ENCODE assay signal across 10 cellular contexts in genomic region chr3:101852315-101852714, GRCh38. TPM values are rescaled to one million over a fixed set of nuclear protein-coding genes. Genes with fewer than 3 reads are reported as not detected.
A peak's percentile ranks its signal among the peaks of the same experiment; 100 is the strongest.
DNase-seq lines count a peak whose midpoint lies in the region; ATAC-seq, FAIRE-seq and TF ChIP-seq lines count a peak whose summit lies in the region.
"Had no signal": no experiment of that assay in that cellular context is flagged by ENCODE, and none has a peak within 500 bp of the region (broad histone marks: within the 10 kb centered on the region; RNA-seq: fewer than 3 reads in every experiment).

No MANE protein-coding gene starts in this region.

- CTCF ChIA-PET in activated CD4-positive, alpha-beta memory T cell treated with anti-CD3 and anti-CD28 coated beads, Interleukin-2, amount 10 ng/mL, durations not matched to agents 7 days and 5 days (lab: Charles Lee) = interaction anchor here (0.8 to 2.6 kb wide), 6 partner anchors 25 to 377 kb away, joined by 3 to 19 read pairs (median 4); no protein-coding TSS in a partner anchor
- CTCF ChIA-PET in A673 (lab: Charles Lee) = no interaction called here

- peaks cover 66% of the 10 kb centered on the region for H3K79me2 ChIP-seq in hepatocyte
- H3K79me2 ChIP-seq in smooth muscle cell (ENCODE audit: low read depth) = peaks cover 65% of the 10 kb centered on the region

- H3K9me3 Mint-ChIP-seq in activated CD4-positive, alpha-beta memory T cell treated with anti-CD3 and anti-CD28 coated beads, Interleukin-2, amount 10 ng/mL, durations not matched to agents 7 days and 5 days = no peaks in the 10 kb centered on the region

- H3K4me2 ChIP-seq in hepatocyte (peak overlapping the region; percentile 74), smooth muscle cell (peak overlapping the region; percentile 88)

- H4K20me1 ChIP-seq in hepatocyte (ENCODE audit: insufficient read depth, poor library complexity, severe bottlenecking) (peaks cover 49% of the 10 kb centered on the region), smooth muscle cell (ENCODE audit: low read depth) (peaks cover 79% of the 10 kb centered on the region)

- no peaks in the 10 kb centered on the region for H3K27me3 Mint-ChIP-seq in activated CD4-positive, alpha-beta memory T cell treated with anti-CD3 and anti-CD28 coated beads, Interleukin-2, amount 10 ng/mL, durations not matched to agents 7 days and 5 days

- peak overlapping the region; percentile 100 for H3K27ac Mint-ChIP-seq in activated CD4-positive, alpha-beta memory T cell treated with anti-CD3 and anti-CD28 coated beads, Interleukin-2, amount 10 ng/mL, durations not matched to agents 7 days and 5 days

- peak overlapping the region; percentile 99 for H3K9ac ChIP-seq in smooth muscle cell (ENCODE audit: low read depth)

- BruUV-seq in A673 (replicated peaks; lab: Mats Ljungman, UMichigan) = no TSS peak

- no peak for DNase-seq in GM18507 (ENCODE audit: extremely low spot score, insufficient read length, low read depth)
- no peak for DNase-seq in activated CD4-positive, alpha-beta memory T cell treated with anti-CD3 and anti-CD28 coated beads, Interleukin-2, amount 10 ng/mL, durations not matched to agents 7 days and 5 days
- DNase-seq in hepatocyte (ENCODE audit: low spot score) = no peak
- DNase-seq in smooth muscle cell (lab: John Stamatoyannopoulos, UW; ENCODE audit: unreplicated experiment) = no peak
- no peak for DNase-seq in posterior vena cava (ENCODE audit: low spot score)
- no peak for DNase-seq in A673 (ENCODE audit: low spot score)
- DNase-seq: kidney glomerular epithelial cell, NCI-H1048 had no signal

- H2AFZ ChIP-seq in hepatocyte (no peak overlapping the region), smooth muscle cell (ENCODE audit: low read depth) (no peak overlapping the region)

- FAIRE-seq in GM18507 (lab: Jason Lieb, UNC) = peak; percentile 18

- peak overlapping the region; percentile 98 for H3K4me3 Mint-ChIP-seq in activated CD4-positive, alpha-beta memory T cell treated with anti-CD3 and anti-CD28 coated beads, Interleukin-2, amount 10 ng/mL, durations not matched to agents 7 days and 5 days

- peaks cover 67% of the 10 kb centered on the region for H3F3A ChIP-seq in smooth muscle cell (ENCODE audit: low read depth)

- ATAC-seq in HG03039 (IDR thresholded peaks at IDR 0.05; ENCODE audit: unreplicated experiment) = no peak
- no peak for ATAC-seq in GM19324 (IDR thresholded peaks at IDR 0.05; ENCODE audit: low FRiP score, unreplicated experiment)

- no peaks in the 10 kb centered on the region for H3K27me3 ChIP-seq in hepatocyte
- H3K27me3 ChIP-seq in smooth muscle cell (ENCODE audit: low read depth) = no peaks in the 10 kb centered on the region
- H3K27me3 ChIP-seq in A673 (replicated peaks; ENCODE audit: insufficient read depth, low read depth, low read length, poor library complexity) = no peaks in the 10 kb centered on the region

- H3K4me1 ChIP-seq in hepatocyte (ENCODE audit: insufficient read depth) (peaks cover 20% of the 10 kb centered on the region), smooth muscle cell (ENCODE audit: low read depth) (peaks cover 14% of the 10 kb centered on the region), A673 (ENCODE audit: insufficient read depth, low read length, poor library complexity, severe bottlenecking) (peaks cover 18% of the 10 kb centered on the region)

- TF ChIP-seq CTCF in hepatocyte (IDR thresholded peaks at IDR 0.05; ENCODE audit: poor library complexity) (no peak), smooth muscle cell (IDR thresholded peaks at IDR 0.05; ENCODE audit: borderline replicate concordance, insufficient read depth, poor library complexity, severe bottlenecking) (no peak), A673 (conservative IDR thresholded peaks at IDR 0.05; ENCODE audit: low read depth, low read length) (no peak)

- H3K9me3 ChIP-seq in hepatocyte (ENCODE audit: low read depth) = no peaks in the 10 kb centered on the region
- H3K9me3 ChIP-seq in smooth muscle cell (replicated peaks; ENCODE audit: low read depth) = no peaks in the 10 kb centered on the region
- H3K9me3 ChIP-seq in A673 (ENCODE audit: low read depth, low read length, poor library complexity, severe bottlenecking) = no peaks in the 10 kb centered on the region

- POLR2A ChIA-PET in activated CD4-positive, alpha-beta memory T cell treated with anti-CD3 and anti-CD28 coated beads, Interleukin-2, amount 10 ng/mL, durations not matched to agents 7 days and 5 days (lab: Charles Lee) = interaction anchor here (0.9 to 13.1 kb wide), 16 partner anchors 10 to 377 kb away, joined by 3 to 374 read pairs (median 8); partner anchors contain the start of genes CEP97 and NXPE3
- POLR2A ChIA-PET in A673 (lab: Charles Lee; ENCODE audit: low non-redundant PET) = no interaction called here

- intact Hi-C loops in posterior vena cava (cut with DNase I) = loop anchor here in 1 of 2 donors (10.0 kb wide), 1 partner anchor 232 kb away; no protein-coding TSS in a partner anchor
- intact Hi-C loops in A673 (cut with micrococcal nuclease; ENCODE audit: unreplicated experiment) = no loop called here

- peak overlapping the region; percentile 99 for H3K27ac ChIP-seq in hepatocyte
- H3K27ac ChIP-seq in smooth muscle cell (ENCODE audit: low read depth) = peak overlapping the region; percentile 90
- H3K27ac ChIP-seq in A673 (ENCODE audit: low read depth, low read length, poor library complexity, severe bottlenecking) = no peak overlapping the region

- H3K36me3 ChIP-seq in hepatocyte (replicated peaks; ENCODE audit: insufficient read depth, low read depth) = peaks cover 9% of the 10 kb centered on the region
- H3K36me3 ChIP-seq in smooth muscle cell (ENCODE audit: low read depth) = peaks cover 43% of the 10 kb centered on the region
- peaks cover 53% of the 10 kb centered on the region for H3K36me3 ChIP-seq in A673 (ENCODE audit: insufficient read depth, low read length, poor library complexity, severe bottlenecking)

- WGBS in hepatocyte (ENCODE audit: low lambda C conversion rate, missing lambda C conversion rate) = 67% methylated on average over 2 of the region's 2 CpGs
- 93% methylated on average over 2 of the region's 2 CpGs for whole genome bisulfite sequencing in smooth muscle cell (ENCODE audit: low lambda C conversion rate)

- H3K4me3 ChIP-seq in hepatocyte (peak overlapping the region; percentile 51), smooth muscle cell (peak overlapping the region; percentile 96), A673 (ENCODE audit: low read depth, low read length, poor library complexity, severe bottlenecking) (no peak overlapping the region)

- peaks cover 76% of the 10 kb centered on the region for H3K36me3 Mint-ChIP-seq in activated CD4-positive, alpha-beta memory T cell treated with anti-CD3 and anti-CD28 coated beads, Interleukin-2, amount 10 ng/mL, durations not matched to agents 7 days and 5 days (ENCODE audit: low read depth)

- H3K4me1 Mint-ChIP-seq in activated CD4-positive, alpha-beta memory T cell treated with anti-CD3 and anti-CD28 coated beads, Interleukin-2, amount 10 ng/mL, durations not matched to agents 7 days and 5 days = peaks cover 68% of the 10 kb centered on the region

- no peaks in the 10 kb centered on the region for H3K9me2 ChIP-seq in hepatocyte (replicated peaks; ENCODE audit: insufficient read depth)

RNA-seq across cellular contexts. Expression of gene NFKBIZ, which starts 3.0 kb away (rescaled TPM):
- total RNA-seq in activated CD4-positive, alpha-beta memory T cell treated with anti-CD3 and anti-CD28 coated beads, Interleukin-2, amount 10 ng/mL, durations not matched to agents 7 days and 5 days = 10 to 100 TPM; 76.5 to 81.3 TPM
- 164 and 182 TPM in 2 replicates for total RNA-seq in hepatocyte
- polyA plus RNA-seq in hepatocyte = 160 and 192 TPM in 2 replicates
- total RNA-seq in smooth muscle cell = 236 and 307 TPM in 2 replicates
- polyA plus RNA-seq in smooth muscle cell = 269 and 306 TPM in 2 replicates
- total RNA-seq in posterior vena cava = 100 to 1,000 TPM in 1 of 2 donors, 10 to 100 TPM in 1; 77.4 to 103 TPM
- 11.5 and 15.1 TPM in 2 replicates for total RNA-seq in A673 (2021)
